Comparison of ENCODE assay signal across 1 cellular context in genomic region chr16:25106567-25107465, GRCh38.
TF ChIP-seq lines count a peak whose summit lies in the region.

No MANE protein-coding gene starts in this region.

TF ChIP-seq in HEK293, 187 proteins besides CTCF, POLR2A, EP300 and RAD21 (continued from another document and continues in another):
- TF ChIP-seq ZNF645 (tag by site-specific recombination; IDR thresholded peaks at IDR 0.05) (no peak), ZNF837 (tag by site-specific recombination; IDR thresholded peaks at IDR 0.05) (no peak), BCL11A (tag by site-specific recombination; IDR thresholded peaks at IDR 0.05; ENCODE audit: low read depth) (peak; percentile 61), KLF7 (tag by site-specific recombination; IDR thresholded peaks at IDR 0.05; ENCODE audit: borderline replicate concordance) (peak; percentile 34; the same call in 1 of the 2 replicates), PRDM4 (tag by site-specific recombination; IDR thresholded peaks at IDR 0.05) (peak; percentile 72), ZNF202 (tag by site-specific recombination; IDR thresholded peaks at IDR 0.05; ENCODE audit: borderline replicate concordance) (no peak), ZBTB1 (tag by site-specific recombination; IDR thresholded peaks at IDR 0.05) (no peak), TCF7L2 (IDR thresholded peaks at IDR 0.05; ENCODE audit: borderline replicate concordance, low read depth, low read length) (no peak), ZBTB49 (tag by site-specific recombination; IDR thresholded peaks at IDR 0.05; ENCODE audit: low read depth) (no peak), GLIS2 (tag by site-specific recombination; IDR thresholded peaks at IDR 0.05) (peak; percentile 56; the same call in 1 of the 2 replicates), ZNF404 (tag by site-specific recombination; IDR thresholded peaks at IDR 0.05) (no peak), OSR2 (tag by site-specific recombination; IDR thresholded peaks at IDR 0.05) (peak; percentile 63), ZNF426 (tag by site-specific recombination; IDR thresholded peaks at IDR 0.05) (no peak), ZNF146 (tag by site-specific recombination; IDR thresholded peaks at IDR 0.05) (no peak), HOXA7 (CRISPR knock-in tag; IDR thresholded peaks at IDR 0.05; ENCODE audit: borderline replicate concordance) (no peak), ZFP69B (tag by site-specific recombination; IDR thresholded peaks at IDR 0.05) (peak; percentile 48; the same call in 1 of the 2 replicates), PRDM6 (tag by site-specific recombination; IDR thresholded peaks at IDR 0.05) (no peak), ZNF513 (tag by site-specific recombination; IDR thresholded peaks at IDR 0.05) (no peak), ZNF548 (tag by site-specific recombination; IDR thresholded peaks at IDR 0.05) (no peak), ZNF157 (tag by site-specific recombination; IDR thresholded peaks at IDR 0.05) (no peak), ZNF658 (tag by site-specific recombination; IDR thresholded peaks at IDR 0.05) (no peak), FEZF1 (tag by site-specific recombination; IDR thresholded peaks at IDR 0.05) (no peak; the same call in 1 of the 2 replicates), ZNF280D (tag by site-specific recombination; IDR thresholded peaks at IDR 0.05) (no peak), ZNF280C (tag by site-specific recombination; IDR thresholded peaks at IDR 0.05) (no peak), ZBTB26 (tag by site-specific recombination; optimal IDR thresholded peaks at IDR 0.05) (peak; percentile 57), ZBTB20 (tag by site-specific recombination; IDR thresholded peaks at IDR 0.05) (peak; percentile 44; the same call in 1 of the 2 replicates), ZNF571 (tag by site-specific recombination; IDR thresholded peaks at IDR 0.05) (no peak), ZNF76 (tag by site-specific recombination; IDR thresholded peaks at IDR 0.05; ENCODE audit: borderline replicate concordance, low read depth) (no peak), ZNF302 (tag by site-specific recombination; IDR thresholded peaks at IDR 0.05; ENCODE audit: low read depth) (no peak), IKZF3 (tag by site-specific recombination; IDR thresholded peaks at IDR 0.05) (no peak), ZNF211 (tag by site-specific recombination; IDR thresholded peaks at IDR 0.05; ENCODE audit: low read depth) (no peak), ZNF221 (tag by site-specific recombination; IDR thresholded peaks at IDR 0.05; ENCODE audit: borderline replicate concordance) (no peak), KLF17 (tag by site-specific recombination; IDR thresholded peaks at IDR 0.05) (peak; percentile 54), ZNF701 (tag by site-specific recombination; IDR thresholded peaks at IDR 0.05) (no peak), ZBTB21 (tag by site-specific recombination; IDR thresholded peaks at IDR 0.05) (peak; percentile 50; the same call in 1 of the 2 replicates), ZNF692 (tag by site-specific recombination; IDR thresholded peaks at IDR 0.05) (peak; percentile 66), PBX3 (CRISPR knock-in tag; IDR thresholded peaks at IDR 0.05) (peak; percentile 59; the same call in 1 of the 2 replicates), ZBTB7A (tag by site-specific recombination; IDR thresholded peaks at IDR 0.05; ENCODE audit: low read depth) (no peak), ZNF776 (tag by site-specific recombination; IDR thresholded peaks at IDR 0.05; ENCODE audit: borderline replicate concordance) (no peak), BCL11B (tag by site-specific recombination; IDR thresholded peaks at IDR 0.05; ENCODE audit: low read depth) (peak; percentile 51; the same call in 1 of the 2 replicates)
